17 cellular contexts compared by ENCODE assay signal in genomic region chr16:4085405-4085970, GRCh38. TPM values are rescaled to one million over a fixed set of nuclear protein-coding genes. Genes with fewer than 3 reads are reported as not detected.
DNase-seq lines count a peak whose midpoint lies in the region; ATAC-seq, FAIRE-seq and TF ChIP-seq lines count a peak whose summit lies in the region.
"Had no signal": no experiment of that assay in that cellular context is flagged by ENCODE, and none has a peak within 500 bp of the region (broad histone marks: within the 10 kb centered on the region; RNA-seq: fewer than 3 reads in every experiment).

No MANE protein-coding gene starts in this region.

- no peak for FAIRE-seq in GM12892 (lab: Jason Lieb, UNC)

- H3K27ac Mint-ChIP-seq in osteocyte (ENCODE audit: unreplicated experiment), result no peak overlapping the region
- no peak overlapping the region for H3K27ac Mint-ChIP-seq in activated T-helper 2 cell treated with anti-CD3 and anti-CD28 coated beads, Interferon-gamma antibody, Interleukin-2, Interleukin-4, amounts not matched to agents 10 μg/mL and 5 μg/mL and 100 μg/mL, durations not matched to agents 14 hours and 24 hours and 36 hours

- H3K36me3 ChIP-seq in left ventricle myocardium inferior (no peaks in the 10 kb centered on the region), upper lobe of right lung (no peaks in the 10 kb centered on the region)

- H3K9me3 Mint-ChIP-seq in osteocyte (ENCODE audit: unreplicated experiment), result no peaks in the 10 kb centered on the region
- peaks cover 4% of the 10 kb centered on the region for H3K9me3 Mint-ChIP-seq in activated T-helper 2 cell treated with anti-CD3 and anti-CD28 coated beads, Interferon-gamma antibody, Interleukin-2, Interleukin-4, amounts not matched to agents 10 μg/mL and 5 μg/mL and 100 μg/mL, durations not matched to agents 14 hours and 24 hours and 36 hours
- H3K9me3 Mint-ChIP-seq: CD8-positive, alpha-beta memory T cell had no signal

- ATAC-seq in Right ventricle myocardium superior (ENCODE audit: poor library complexity) (no peak), upper lobe of right lung (peak; percentile 50)

- H3K4me3 ChIP-seq in left ventricle myocardium inferior (peak overlapping the region; percentile 38), upper lobe of right lung (no peak overlapping the region)
- H3K4me3 ChIP-seq: BLaER1 had no signal

- no peak for TF ChIP-seq CTCF in left ventricle myocardium inferior (IDR thresholded peaks at IDR 0.05; ENCODE audit: borderline replicate concordance)
- no peak for TF ChIP-seq CTCF in osteocyte (IDR thresholded peaks at IDR 0.05)
- TF ChIP-seq CTCF in upper lobe of right lung (IDR thresholded peaks at IDR 0.05), result no peak

- H3K27ac ChIP-seq in left ventricle myocardium inferior (replicated peaks), result peak overlapping the region; percentile 66
- H3K27ac ChIP-seq in upper lobe of right lung, result peak overlapping the region; percentile 32
- H3K27ac ChIP-seq: 22Rv1, BLaER1, KMS-11 had no signal

- DNase-seq in left ventricle myocardium inferior (no peak), Right ventricle myocardium superior (no peak), iPS-NIHi11 (ENCODE audit: low spot score) (peak; percentile 33), osteocyte (ENCODE audit: extremely low spot score, unreplicated experiment) (peak; percentile 70), upper lobe of right lung (no peak), NCI-H774 (lab: John Stamatoyannopoulos, UW) (no peak), GM12892 (ENCODE audit: insufficient read length) (no peak)
- no peak for DNase-seq in activated T-helper 2 cell treated with anti-CD3 and anti-CD28 coated beads, Interferon-gamma antibody, Interleukin-2, Interleukin-4, amounts not matched to agents 10 μg/mL and 5 μg/mL and 100 μg/mL, durations not matched to agents 14 hours and 24 hours and 36 hours (ENCODE audit: low spot score)
- DNase-seq: CD8-positive, alpha-beta memory T cell; H7; MM.1S; NCI-H1105; NCI-H1694 treated with DMSO at 0.1 percent for 48 hours; NCI-H446 had no signal

- H3K4me3 Mint-ChIP-seq in osteocyte (ENCODE audit: unreplicated experiment), result no peak overlapping the region
- H3K4me3 Mint-ChIP-seq in activated T-helper 2 cell treated with anti-CD3 and anti-CD28 coated beads, Interferon-gamma antibody, Interleukin-2, Interleukin-4, amounts not matched to agents 10 μg/mL and 5 μg/mL and 100 μg/mL, durations not matched to agents 14 hours and 24 hours and 36 hours (ENCODE audit: low read depth), result no peak overlapping the region
- H3K4me3 Mint-ChIP-seq: CD8-positive, alpha-beta memory T cell had no signal

- intact Hi-C loops in left ventricle myocardium inferior (cut with micrococcal nuclease), result no loop called here
- intact Hi-C loops in Right ventricle myocardium superior (cut with DNase I), result no loop called here
- intact Hi-C loops in upper lobe of right lung (cut with DNase I), result no loop called here
- intact Hi-C loops in activated T-helper 2 cell treated with anti-CD3 and anti-CD28 coated beads, Interferon-gamma antibody, Interleukin-2, Interleukin-4, amounts not matched to agents 10 μg/mL and 5 μg/mL and 100 μg/mL, durations not matched to agents 14 hours and 24 hours and 36 hours (cut with micrococcal nuclease), result no loop called here

- H3K27me3 ChIP-seq in left ventricle myocardium inferior (ENCODE audit: low read depth) (no peaks in the 10 kb centered on the region), upper lobe of right lung (no peaks in the 10 kb centered on the region)
- H3K27me3 ChIP-seq: BLaER1 had no signal

- H3K27me3 Mint-ChIP-seq in osteocyte (ENCODE audit: unreplicated experiment), result no peaks in the 10 kb centered on the region
- H3K27me3 Mint-ChIP-seq in activated T-helper 2 cell treated with anti-CD3 and anti-CD28 coated beads, Interferon-gamma antibody, Interleukin-2, Interleukin-4, amounts not matched to agents 10 μg/mL and 5 μg/mL and 100 μg/mL, durations not matched to agents 14 hours and 24 hours and 36 hours (ENCODE audit: low read depth), result no peaks in the 10 kb centered on the region
- H3K27me3 Mint-ChIP-seq: CD8-positive, alpha-beta memory T cell had no signal

- TF ChIP-seq POLR2A in GM12892 (IDR thresholded peaks at IDR 0.05; ENCODE audit: low read depth, low read length), result no peak

- H3K4me1 Mint-ChIP-seq in osteocyte (ENCODE audit: unreplicated experiment), result peaks cover 26% of the 10 kb centered on the region
- peaks cover 21% of the 10 kb centered on the region for H3K4me1 Mint-ChIP-seq in activated T-helper 2 cell treated with anti-CD3 and anti-CD28 coated beads, Interferon-gamma antibody, Interleukin-2, Interleukin-4, amounts not matched to agents 10 μg/mL and 5 μg/mL and 100 μg/mL, durations not matched to agents 14 hours and 24 hours and 36 hours (ENCODE audit: low read depth)

- H3K4me1 ChIP-seq in left ventricle myocardium inferior (peaks cover 43% of the 10 kb centered on the region), upper lobe of right lung (peaks cover 25% of the 10 kb centered on the region)

- peaks cover 3% of the 10 kb centered on the region for H3K36me3 Mint-ChIP-seq in osteocyte (ENCODE audit: unreplicated experiment)
- no peaks in the 10 kb centered on the region for H3K36me3 Mint-ChIP-seq in activated T-helper 2 cell treated with anti-CD3 and anti-CD28 coated beads, Interferon-gamma antibody, Interleukin-2, Interleukin-4, amounts not matched to agents 10 μg/mL and 5 μg/mL and 100 μg/mL, durations not matched to agents 14 hours and 24 hours and 36 hours (ENCODE audit: low read depth)

- H3K9me3 ChIP-seq in left ventricle myocardium inferior (replicated peaks) (no peaks in the 10 kb centered on the region), upper lobe of right lung (no peaks in the 10 kb centered on the region)
- H3K9me3 ChIP-seq: BLaER1 had no signal

RNA-seq across cellular contexts. Expression of gene ADCY9, which starts 30.8 kb away (rescaled TPM):
- total RNA-seq in left ventricle myocardium inferior (44.3 TPM), Right ventricle myocardium superior (44.8 TPM), osteocyte (25.3 and 26.9 TPM in 2 replicates), upper lobe of right lung (49.6 TPM)
- polyA plus RNA-seq in GM12892 (2012; ENCODE audit: missing spikeins), result 0.11 TPM
- total RNA-seq in activated T-helper 2 cell treated with anti-CD3 and anti-CD28 coated beads, Interferon-gamma antibody, Interleukin-2, Interleukin-4, amounts not matched to agents 10 μg/mL and 5 μg/mL and 100 μg/mL, durations not matched to agents 14 hours and 24 hours and 36 hours, result 6.0 and 7.7 TPM in 2 replicates

Comparison
In these comparisons a context has a peak if more than half of its experiments do, and no peak if none do; other contexts are left out.
1. DNase-seq: peak in iPS-NIHi11 (single experiment) and osteocyte (single experiment); none in left ventricle myocardium inferior (single experiment), Right ventricle myocardium superior (single experiment), upper lobe of right lung (single experiment), NCI-H774 (single experiment), GM12892 (single experiment) and activated T-helper 2 cell treated with anti-CD3 and anti-CD28 coated beads, Interferon-gamma antibody, Interleukin-2, Interleukin-4, amounts not matched to agents 10 μg/mL and 5 μg/mL and 100 μg/mL, durations not matched to agents 14 hours and 24 hours and 36 hours (single experiment).